8 cellular contexts compared by ENCODE assay signal in genomic region chrX:85084770-85085393, GRCh38.
DNase-seq lines count a peak whose midpoint lies in the region; ATAC-seq and TF ChIP-seq lines count a peak whose summit lies in the region.

No MANE protein-coding gene starts in this region.

- no peaks in the 10 kb centered on the region for H3K79me2 ChIP-seq in parathyroid adenoma

- DNase-seq in D341Med (ENCODE audit: low spot score) (peak; percentile 31), SK-MEL-5 (ENCODE audit: low read depth, low spot score) (peak; percentile 48), fibroblast of mammary gland (ENCODE audit: low read depth) (peak; percentile 55), NCI-H128 (lab: John Stamatoyannopoulos, UW; ENCODE audit: unreplicated experiment) (no peak), SHP77 (lab: John Stamatoyannopoulos, UW) (no peak)

- no peaks in the 10 kb centered on the region for H3K27me3 ChIP-seq in parathyroid adenoma (ENCODE audit: control insufficient read depth, insufficient read depth, low read length)

- peak; percentile 93 for TF ChIP-seq CTCF in fibroblast of mammary gland (conservative IDR thresholded peaks at IDR 0.05; ENCODE audit: control insufficient read depth, insufficient read depth, low read depth, low read length)
- peak; percentile 45 for TF ChIP-seq CTCF in parathyroid adenoma (IDR thresholded peaks at IDR 0.05)

- peak; percentile 92 for ATAC-seq in GM18858 (IDR thresholded peaks at IDR 0.05; ENCODE audit: unreplicated experiment)
- peak; percentile 96 for ATAC-seq in HG03159 (IDR thresholded peaks at IDR 0.05; ENCODE audit: unreplicated experiment)

- no peak overlapping the region for H3K9ac ChIP-seq in parathyroid adenoma

- H3K4me2 ChIP-seq in parathyroid adenoma (ENCODE audit: low read length), result no peak overlapping the region

- no peaks in the 10 kb centered on the region for H3K9me3 ChIP-seq in parathyroid adenoma (ENCODE audit: control insufficient read depth, low read length)

- in situ Hi-C loops in SK-MEL-5 (cut with HindIII; ENCODE audit: low pct_unique_long_range_greater_than_20kb, low sequenced_read_pairs), result no loop called here

- H3K4me1 ChIP-seq in parathyroid adenoma, result no peaks in the 10 kb centered on the region

- no peaks in the 10 kb centered on the region for H3K36me3 ChIP-seq in parathyroid adenoma (ENCODE audit: control insufficient read depth, insufficient read depth, low read length)

- H2AFZ ChIP-seq in parathyroid adenoma, result no peak overlapping the region

- H3K27ac ChIP-seq in parathyroid adenoma, result no peak overlapping the region

- H3K4me3 ChIP-seq in fibroblast of mammary gland (ENCODE audit: control insufficient read depth, low read depth, low read length) (no peak overlapping the region), parathyroid adenoma (ENCODE audit: low read depth, low read length) (no peak overlapping the region)

Comparison
In these comparisons a context has a peak if more than half of its experiments do, and no peak if none do; other contexts are left out.
1. DNase-seq: peak in D341Med (single experiment), SK-MEL-5 (single experiment) and fibroblast of mammary gland (single experiment); none in NCI-H128 (single experiment) and SHP77 (0 of 2).